ENCODE assay signal across 1 cellular context in the genomic region with DNA sequence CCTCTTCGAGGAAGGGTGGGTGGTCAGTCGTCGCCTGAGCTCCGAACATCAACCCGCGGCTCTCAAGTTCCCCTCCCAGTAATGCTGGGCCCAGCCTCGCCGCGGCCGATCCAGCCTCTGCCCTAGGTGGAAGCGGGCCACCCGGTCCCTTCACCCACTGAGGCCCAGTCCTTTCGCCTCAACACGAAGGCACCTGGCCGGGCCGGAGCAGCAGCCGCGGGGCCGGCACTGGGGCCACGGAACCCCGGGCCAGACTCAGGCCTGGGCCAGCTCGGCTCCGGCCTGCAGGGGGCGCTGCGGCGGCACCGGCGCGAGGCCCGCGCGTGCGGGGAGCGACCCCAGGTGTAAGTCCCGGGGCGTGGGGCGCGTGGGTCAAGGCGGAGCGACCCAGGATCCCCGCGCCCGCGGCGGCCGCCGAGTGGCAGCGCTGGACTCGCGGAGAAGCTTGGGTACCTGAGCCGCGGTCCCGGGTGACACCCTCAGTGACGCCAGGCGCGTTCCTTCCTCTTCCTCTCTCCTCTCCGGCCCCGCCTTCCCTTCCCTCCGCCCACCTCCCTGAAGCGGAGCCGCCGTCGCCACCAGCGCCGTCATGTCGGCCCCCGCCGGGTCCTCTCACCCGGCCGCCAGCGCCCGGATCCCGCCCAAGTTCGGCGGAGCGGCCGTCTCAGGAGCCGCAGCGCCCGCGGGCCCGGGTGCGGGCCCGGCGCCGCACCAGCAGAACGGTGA.
TF ChIP-seq lines count a peak whose summit lies in the region.

TSS of gene SEC24B (plus strand) at position 535 of the 726 bp plus-strand sequence. CDS start at position 590, 55 bp downstream.

TF ChIP-seq in HepG2, 621 proteins besides CTCF, POLR2A, EP300 and RAD21 (continued from another document):
- TF ChIP-seq ZFYVE20 (CRISPR knock-in tag; IDR thresholded peaks at IDR 0.05; ENCODE audit: borderline replicate concordance, low read depth) (peak; percentile 32; the same call in 1 of the 2 replicates), ZMYM4 (CRISPR knock-in tag; IDR thresholded peaks at IDR 0.05) (peak; percentile 74), IRF9 (CRISPR knock-in tag; IDR thresholded peaks at IDR 0.05; ENCODE audit: borderline replicate concordance) (peak; percentile 56; the same call in 1 of the 2 replicates), HMG20B (CRISPR knock-in tag; conservative IDR thresholded peaks at IDR 0.05) (no peak), ZNF280B (CRISPR knock-in tag; IDR thresholded peaks at IDR 0.05; ENCODE audit: borderline replicate concordance) (no peak), ZNF709 (CRISPR knock-in tag; IDR thresholded peaks at IDR 0.05) (peak; percentile 68; the same call in 1 of the 2 replicates), ZNF788 (CRISPR knock-in tag; IDR thresholded peaks at IDR 0.05; ENCODE audit: borderline replicate concordance) (peak; percentile 77), KDM2A (CRISPR knock-in tag; IDR thresholded peaks at IDR 0.05; ENCODE audit: borderline replicate concordance, low read depth) (peak; percentile 65; the same call in 1 of the 2 replicates), MBD4 (IDR thresholded peaks at IDR 0.05; ENCODE audit: borderline replicate concordance, low read length) (no peak), SRY (CRISPR knock-in tag; IDR thresholded peaks at IDR 0.05) (peak; percentile 89; the same call in 1 of the 2 replicates), REPIN1 (CRISPR knock-in tag; IDR thresholded peaks at IDR 0.05; ENCODE audit: borderline replicate concordance, low read depth) (peak; percentile 31; the same call in 1 of the 2 replicates), EZH2 (conservative IDR thresholded peaks at IDR 0.05; ENCODE audit: low read depth, low read length) (no peak), ZNF160 (CRISPR knock-in tag; IDR thresholded peaks at IDR 0.05) (no peak), FOSL2 (CRISPR knock-in tag; IDR thresholded peaks at IDR 0.05) (no peak), HDAC2 (CRISPR knock-in tag; IDR thresholded peaks at IDR 0.05) (peak; percentile 53; the same call in 1 of the 2 replicates), SMAD3 (CRISPR knock-in tag; IDR thresholded peaks at IDR 0.05) (no peak), AGO2 (optimal IDR thresholded peaks at IDR 0.05; ENCODE audit: low read depth, low read length) (peak; percentile 59), ZNF563 (CRISPR knock-in tag; IDR thresholded peaks at IDR 0.05) (peak; percentile 82), KDM5B (CRISPR knock-in tag; IDR thresholded peaks at IDR 0.05; ENCODE audit: borderline replicate concordance) (no peak; the same call in 1 of the 2 replicates), ZNF33B (CRISPR knock-in tag; IDR thresholded peaks at IDR 0.05) (peak; percentile 84; the same call in 1 of the 2 replicates), ZNF468 (CRISPR knock-in tag; IDR thresholded peaks at IDR 0.05) (peak; percentile 86; the same call in 1 of the 2 replicates), ZNF367 (CRISPR knock-in tag; IDR thresholded peaks at IDR 0.05; ENCODE audit: borderline replicate concordance) (no peak), NCOR1 (IDR thresholded peaks at IDR 0.05; ENCODE audit: borderline replicate concordance, low read length) (no peak), XRCC5 (optimal IDR thresholded peaks at IDR 0.05; ENCODE audit: low read length) (peak; percentile 64), RBM39 (IDR thresholded peaks at IDR 0.05; ENCODE audit: low read depth, low read length, poor library complexity, severe bottlenecking) (peak; percentile 37), GABPA (IDR thresholded peaks at IDR 0.05; ENCODE audit: low read depth, low read length) (peak; percentile 47), GABPA (CRISPR knock-in tag; IDR thresholded peaks at IDR 0.05; ENCODE audit: low read depth) (no peak), DMAP1 (CRISPR knock-in tag; IDR thresholded peaks at IDR 0.05) (peak; percentile 57; the same call in 1 of the 2 replicates), ZNF260 (CRISPR knock-in tag; IDR thresholded peaks at IDR 0.05; ENCODE audit: borderline replicate concordance, low read depth) (no peak), REL (CRISPR knock-in tag; conservative IDR thresholded peaks at IDR 0.05) (no peak), ZFP91 (CRISPR knock-in tag; IDR thresholded peaks at IDR 0.05; ENCODE audit: borderline replicate concordance) (peak; percentile 54; the same call in 1 of the 2 replicates), MED1 (CRISPR knock-in tag; IDR thresholded peaks at IDR 0.05) (peak; percentile 35; the same call in 1 of the 2 replicates)
- TF ChIP-seq, protein P1, sequence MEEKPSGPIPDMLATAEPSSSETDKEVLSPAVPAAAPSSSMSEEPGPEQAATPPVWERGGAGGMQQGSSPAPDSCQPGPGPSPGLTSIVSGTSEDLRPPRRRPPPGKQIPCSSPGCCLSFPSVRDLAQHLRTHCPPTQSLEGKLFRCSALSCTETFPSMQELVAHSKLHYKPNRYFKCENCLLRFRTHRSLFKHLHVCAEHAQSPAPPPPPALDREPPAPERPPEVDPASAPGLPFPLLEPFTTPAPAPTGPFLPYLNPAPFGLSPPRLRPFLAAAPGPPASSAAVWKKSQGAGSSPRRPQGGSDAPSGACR (CRISPR knock-in tag; IDR thresholded peaks at IDR 0.05): no peak
- TF ChIP-seq, protein P2, sequence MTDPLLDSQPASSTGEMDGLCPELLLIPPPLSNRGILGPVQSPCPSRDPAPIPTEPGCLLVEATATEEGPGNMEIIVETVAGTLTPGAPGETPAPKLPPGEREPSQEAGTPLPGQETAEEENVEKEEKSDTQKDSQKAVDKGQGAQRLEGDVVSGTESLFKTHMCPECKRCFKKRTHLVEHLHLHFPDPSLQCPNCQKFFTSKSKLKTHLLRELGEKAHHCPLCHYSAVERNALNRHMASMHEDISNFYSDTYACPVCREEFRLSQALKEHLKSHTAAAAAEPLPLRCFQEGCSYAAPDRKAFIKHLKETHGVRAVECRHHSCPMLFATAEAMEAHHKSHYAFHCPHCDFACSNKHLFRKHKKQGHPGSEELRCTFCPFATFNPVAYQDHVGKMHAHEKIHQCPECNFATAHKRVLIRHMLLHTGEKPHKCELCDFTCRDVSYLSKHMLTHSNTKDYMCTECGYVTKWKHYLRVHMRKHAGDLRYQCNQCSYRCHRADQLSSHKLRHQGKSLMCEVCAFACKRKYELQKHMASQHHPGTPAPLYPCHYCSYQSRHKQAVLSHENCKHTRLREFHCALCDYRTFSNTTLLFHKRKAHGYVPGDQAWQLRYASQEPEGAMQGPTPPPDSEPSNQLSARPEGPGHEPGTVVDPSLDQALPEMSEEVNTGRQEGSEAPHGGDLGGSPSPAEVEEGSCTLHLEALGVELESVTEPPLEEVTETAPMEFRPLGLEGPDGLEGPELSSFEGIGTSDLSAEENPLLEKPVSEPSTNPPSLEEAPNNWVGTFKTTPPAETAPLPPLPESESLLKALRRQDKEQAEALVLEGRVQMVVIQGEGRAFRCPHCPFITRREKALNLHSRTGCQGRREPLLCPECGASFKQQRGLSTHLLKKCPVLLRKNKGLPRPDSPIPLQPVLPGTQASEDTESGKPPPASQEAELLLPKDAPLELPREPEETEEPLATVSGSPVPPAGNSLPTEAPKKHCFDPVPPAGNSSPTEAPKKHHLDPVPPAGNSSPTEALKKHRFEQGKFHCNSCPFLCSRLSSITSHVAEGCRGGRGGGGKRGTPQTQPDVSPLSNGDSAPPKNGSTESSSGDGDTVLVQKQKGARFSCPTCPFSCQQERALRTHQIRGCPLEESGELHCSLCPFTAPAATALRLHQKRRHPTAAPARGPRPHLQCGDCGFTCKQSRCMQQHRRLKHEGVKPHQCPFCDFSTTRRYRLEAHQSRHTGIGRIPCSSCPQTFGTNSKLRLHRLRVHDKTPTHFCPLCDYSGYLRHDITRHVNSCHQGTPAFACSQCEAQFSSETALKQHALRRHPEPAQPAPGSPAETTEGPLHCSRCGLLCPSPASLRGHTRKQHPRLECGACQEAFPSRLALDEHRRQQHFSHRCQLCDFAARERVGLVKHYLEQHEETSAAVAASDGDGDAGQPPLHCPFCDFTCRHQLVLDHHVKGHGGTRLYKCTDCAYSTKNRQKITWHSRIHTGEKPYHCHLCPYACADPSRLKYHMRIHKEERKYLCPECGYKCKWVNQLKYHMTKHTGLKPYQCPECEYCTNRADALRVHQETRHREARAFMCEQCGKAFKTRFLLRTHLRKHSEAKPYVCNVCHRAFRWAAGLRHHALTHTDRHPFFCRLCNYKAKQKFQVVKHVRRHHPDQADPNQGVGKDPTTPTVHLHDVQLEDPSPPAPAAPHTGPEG (CRISPR knock-in tag; IDR thresholded peaks at IDR 0.05): peak; percentile 60; the same call in 1 of the 2 replicates
